Comparison of ENCODE assay signal across 12 cellular contexts in genomic region chr1:192602757-192603156, GRCh38.
"Had no signal": no experiment of that assay in that cellular context is flagged by ENCODE, and none has a peak within 500 bp of the region (broad histone marks: within the 10 kb centered on the region; RNA-seq: fewer than 3 reads in every experiment).

No MANE protein-coding gene starts in this region.

- H3K27me3 ChIP-seq: ascending aorta, neural progenitor cell, ovary, tibial artery, uterus had no signal

- H3K9me3 ChIP-seq: ascending aorta, ovary, tibial artery, uterus had no signal

- H3K4me3 Mint-ChIP-seq: activated CD4-positive, alpha-beta memory T cell treated with anti-CD3 and anti-CD28 coated beads for 36 hours; activated naive CD8-positive, alpha-beta T cell treated with anti-CD3 and anti-CD28 coated beads, Interleukin-2, amount 50 U/mL, for 24 hours; neural progenitor cell had no signal

- H3K4me2 ChIP-seq: neural progenitor cell had no signal

- H3K9ac ChIP-seq: neural progenitor cell had no signal

- ATAC-seq: activated naive CD8-positive, alpha-beta T cell treated with anti-CD3 and anti-CD28 coated beads, Interleukin-2, amount 50 U/mL, for 24 hours; esophagus mucosa had no signal

- H3K4me1 Mint-ChIP-seq: neural progenitor cell had no signal

- DNase-seq: activated CD4-positive, alpha-beta memory T cell treated with anti-CD3 and anti-CD28 coated beads for 36 hours; activated CD4-positive, alpha-beta T cell treated with anti-CD3 and anti-CD28 coated beads for 1 hour; activated naive CD8-positive, alpha-beta T cell treated with anti-CD3 and anti-CD28 coated beads, Interleukin-2, amount 50 U/mL, for 24 hours; hippocampal formation; kidney glomerular epithelial cell; ovary; retina; tibial artery; uterus had no signal

- H3K27ac ChIP-seq: ascending aorta, neural progenitor cell, ovary, tibial artery, uterus had no signal

- H2AFZ ChIP-seq: neural progenitor cell had no signal

- H3K9me3 Mint-ChIP-seq: activated CD4-positive, alpha-beta memory T cell treated with anti-CD3 and anti-CD28 coated beads for 36 hours; activated naive CD8-positive, alpha-beta T cell treated with anti-CD3 and anti-CD28 coated beads, Interleukin-2, amount 50 U/mL, for 24 hours; neural progenitor cell had no signal

- H3K4me1 ChIP-seq: ascending aorta, neural progenitor cell, uterus had no signal

- H3K4me3 ChIP-seq: ascending aorta, neural progenitor cell, ovary, tibial artery, uterus had no signal

- H3K27ac Mint-ChIP-seq: activated CD4-positive, alpha-beta memory T cell treated with anti-CD3 and anti-CD28 coated beads for 36 hours; activated naive CD8-positive, alpha-beta T cell treated with anti-CD3 and anti-CD28 coated beads, Interleukin-2, amount 50 U/mL, for 24 hours; neural progenitor cell had no signal

- H3K36me3 ChIP-seq: ascending aorta, neural progenitor cell, ovary, tibial artery, uterus had no signal

- H3K36me3 Mint-ChIP-seq: activated CD4-positive, alpha-beta memory T cell treated with anti-CD3 and anti-CD28 coated beads for 36 hours; neural progenitor cell had no signal
